8 cellular contexts compared by ENCODE assay signal in genomic region chr14:104138098-104138890, GRCh38. TPM values are rescaled to one million over a fixed set of nuclear protein-coding genes. Genes with fewer than 3 reads are reported as not detected.
DNase-seq lines count a peak whose midpoint lies in the region; ATAC-seq and TF ChIP-seq lines count a peak whose summit lies in the region.

TSS of gene KIF26A (plus strand) at chr14:104138587. CDS start at chr14:104138723, 136 bp downstream.

- ATAC-seq in GM21447 (IDR thresholded peaks at IDR 0.05; ENCODE audit: unreplicated experiment), result no peak

- H3K27ac ChIP-seq in hepatocyte, result no peak within 1 kb of the TSS
- H3K27ac ChIP-seq in OCI-LY7 (ENCODE audit: low read depth, low read length, poor library complexity, severe bottlenecking), result no peak within 1 kb of the TSS

- H3K9me3 Mint-ChIP-seq in Calu3 (ENCODE audit: low read depth, unreplicated experiment), result no peaks in the 10 kb centered on the region

- H3K4me1 ChIP-seq in hepatocyte (ENCODE audit: insufficient read depth) (peaks cover 43% of the 10 kb centered on the region), OCI-LY7 (ENCODE audit: insufficient read depth, low read length, poor library complexity, severe bottlenecking) (no peaks in the 10 kb centered on the region)

- H3K27ac Mint-ChIP-seq in Calu3 (ENCODE audit: unreplicated experiment), result no peak within 1 kb of the TSS

- H3K27me3 Mint-ChIP-seq in Calu3 (ENCODE audit: unreplicated experiment), result peaks cover 84% of the 10 kb centered on the region

- H3K27me3 ChIP-seq in BJ (ENCODE audit: control insufficient read depth, insufficient read depth, low read length), result peaks cover 25% of the 10 kb centered on the region
- peaks cover 10% of the 10 kb centered on the region for H3K27me3 ChIP-seq in MG63
- H3K27me3 ChIP-seq in hepatocyte, result peaks cover 43% of the 10 kb centered on the region

- H4K20me1 ChIP-seq in hepatocyte (ENCODE audit: insufficient read depth, poor library complexity, severe bottlenecking), result no peaks in the 10 kb centered on the region
- no peaks in the 10 kb centered on the region for H4K20me1 ChIP-seq in OCI-LY7 (ENCODE audit: insufficient read depth, low read length)

- no peak for TF ChIP-seq CTCF in BJ (IDR thresholded peaks at IDR 0.05; ENCODE audit: insufficient read depth, low read depth, low read length)
- TF ChIP-seq CTCF in hepatocyte (IDR thresholded peaks at IDR 0.05; ENCODE audit: poor library complexity), result no peak
- TF ChIP-seq CTCF in OCI-LY7 (conservative IDR thresholded peaks at IDR 0.05; ENCODE audit: low read length), result no peak
- TF ChIP-seq CTCF in Calu3 (IDR thresholded peaks at IDR 0.05; ENCODE audit: unreplicated experiment), result no peak

- H3K9me2 ChIP-seq in hepatocyte (replicated peaks; ENCODE audit: insufficient read depth) (no peaks in the 10 kb centered on the region), OCI-LY7 (ENCODE audit: insufficient read depth, low read length) (no peaks in the 10 kb centered on the region)

- H3K4me3 Mint-ChIP-seq in Calu3 (ENCODE audit: low read depth, unreplicated experiment), result no peak within 1 kb of the TSS

- H3K4me3 ChIP-seq in BJ (ENCODE audit: low read depth, low read length) (peak within 1 kb of the TSS; percentile 28), MG63 (peak within 1 kb of the TSS; percentile 48), hepatocyte (peak within 1 kb of the TSS; percentile 75), skeletal muscle cell (ENCODE audit: low read depth, low read length) (peak within 1 kb of the TSS; percentile 38), OCI-LY7 (ENCODE audit: low read depth, low read length, poor library complexity, severe bottlenecking) (no peak within 1 kb of the TSS)

- 2% methylated on average over 54 of the region's 103 CpGs for WGBS in hepatocyte (ENCODE audit: low lambda C conversion rate, missing lambda C conversion rate)

- no peaks in the 10 kb centered on the region for H3K36me3 ChIP-seq in BJ (ENCODE audit: control insufficient read depth, insufficient read depth, low read length)
- no peaks in the 10 kb centered on the region for H3K36me3 ChIP-seq in MG63
- no peaks in the 10 kb centered on the region for H3K36me3 ChIP-seq in hepatocyte (replicated peaks; ENCODE audit: insufficient read depth, low read depth)
- H3K36me3 ChIP-seq in OCI-LY7 (ENCODE audit: insufficient read depth, low read length), result no peaks in the 10 kb centered on the region

- H2AFZ ChIP-seq in hepatocyte (peak within 1 kb of the TSS; percentile 82), OCI-LY7 (ENCODE audit: low read length) (no peak within 1 kb of the TSS)

- POLR2A ChIA-PET in BJ (lab: Charles Lee) (no interaction called here), OCI-LY7 (lab: Charles Lee) (no interaction called here)

- H3K4me2 ChIP-seq in hepatocyte (peak within 1 kb of the TSS; percentile 99), OCI-LY7 (ENCODE audit: low read length) (no peak within 1 kb of the TSS)

- CTCF ChIA-PET in BJ (lab: Yijun Ruan, JAX) (interaction anchor here (0.7 to 1.9 kb wide), 9 partner anchors 35 to 508 kb away, joined by 3 to 28 read pairs (median 5); no protein-coding TSS in a partner anchor), OCI-LY7 (lab: Charles Lee; ENCODE audit: unreplicated experiment) (no interaction called here), Calu3 (lab: Charles Lee) (interaction anchor here (0.6 to 1.0 kb wide), 4 partner anchors 89 to 528 kb away, joined by 3 read pairs; no protein-coding TSS in a partner anchor)

- no peaks in the 10 kb centered on the region for H3K9me3 ChIP-seq in MG63
- H3K9me3 ChIP-seq in hepatocyte (ENCODE audit: low read depth), result no peaks in the 10 kb centered on the region
- H3K9me3 ChIP-seq in OCI-LY7 (ENCODE audit: low read length), result no peaks in the 10 kb centered on the region

- H3K36me3 Mint-ChIP-seq in Calu3 (ENCODE audit: insufficient read depth, unreplicated experiment), result peaks cover 5% of the 10 kb centered on the region

- H3K4me1 Mint-ChIP-seq in Calu3 (ENCODE audit: low read depth, unreplicated experiment), result no peaks in the 10 kb centered on the region

- DNase-seq in BJ (ENCODE audit: low read depth) (no peak), MG63 (peak; percentile 31), activated T-cell treated with anti-CD3 and anti-CD28 coated beads for 48 hours (ENCODE audit: low read depth) (peak; percentile 43), hepatocyte (ENCODE audit: low spot score) (peak; percentile 72), skeletal muscle cell (ENCODE audit: low read depth) (no peak), OCI-LY7 (ENCODE audit: low spot score) (no peak), Calu3 (no peak)

- no TSS peak for BruUV-seq in OCI-LY7 (replicated peaks; lab: Mats Ljungman, UMichigan)
- BruUV-seq in Calu3 (replicated peaks; lab: Mats Ljungman, UMichigan), result no TSS peak

- H3K79me2 ChIP-seq in hepatocyte, result peaks cover 2% of the 10 kb centered on the region
- H3K79me2 ChIP-seq in OCI-LY7 (ENCODE audit: insufficient read depth, low read depth, low read length), result no peaks in the 10 kb centered on the region

- intact Hi-C loops in OCI-LY7 (cut with micrococcal nuclease; ENCODE audit: unreplicated experiment) (no loop called here), Calu3 (cut with micrococcal nuclease; ENCODE audit: unreplicated experiment) (loop anchor here (10.0 kb wide), 1 partner anchor 497 kb away; no protein-coding TSS in a partner anchor)

RNA-seq across cellular contexts. Expression of gene KIF26A, which starts in this region (rescaled TPM):
- polyA plus RNA-seq in BJ (2011; rRNA removed) (0.06 and 0.10 TPM in 2 replicates), hepatocyte (3.5 and 4.4 TPM in 2 replicates)
- 0.05 TPM in 2 replicates for polyA minus RNA-seq in BJ (2011; rRNA and poly(A)+ RNA removed)
- total RNA-seq in MG63 (2014; rRNA removed; shearing (Covaris generic); ENCODE audit: low replicate concordance), result 0.92 and 1.1 TPM in 2 replicates
- total RNA-seq in hepatocyte (5.0 and 6.1 TPM in 2 replicates), OCI-LY7 (2022) (not detected in 2 replicates), Calu3 (2022) (0.07 TPM in 2 replicates)
- total RNA-seq in OCI-LY7 (2014; rRNA removed; shearing (Covaris generic)), result not detected in 2 replicates

Comparison
In these comparisons a context has a peak if more than half of its experiments do, and no peak if none do; other contexts are left out.
1. DNase-seq: peak in MG63 (single experiment), activated T-cell treated with anti-CD3 and anti-CD28 coated beads for 48 hours (single experiment) and hepatocyte (single experiment); none in BJ (single experiment), skeletal muscle cell (single experiment), OCI-LY7 (single experiment) and Calu3 (single experiment).